15 cellular contexts compared by ENCODE assay signal in genomic region chr11:40716344-40717178, GRCh38.
"Had no signal": no experiment of that assay in that cellular context is flagged by ENCODE, and none has a peak within 500 bp of the region (broad histone marks: within the 10 kb centered on the region; RNA-seq: fewer than 3 reads in every experiment).

No MANE protein-coding gene starts in this region.

- H3K27ac ChIP-seq: foreskin keratinocyte, testis had no signal

- H3K4me1 ChIP-seq: foreskin keratinocyte, testis had no signal

- DNase-seq: activated CD4-positive, alpha-beta memory T cell treated with anti-CD3 and anti-CD28 coated beads, Interleukin-2, amount 10 ng/mL, durations not matched to agents 7 days and 5 days; activated CD4-positive, alpha-beta T cell treated with anti-CD3 and anti-CD28 coated beads for 48 hours; activated effector memory CD4-positive, alpha-beta T cell treated with Interleukin-2 at 50 U/mL for 16 hours; activated naive CD4-positive, alpha-beta T cell treated with anti-CD3 and anti-CD28 coated beads for 36 hours; activated naive CD8-positive, alpha-beta T cell treated with anti-CD3 and anti-CD28 coated beads, Interleukin-2, amount 10 ng/mL, durations not matched to agents 7 days and 5 days; activated T-cell treated with anti-CD3 and anti-CD28 coated beads, Interleukin-2, amount 50 U/mL, for 72 hours; amygdala; effector CD4-positive, alpha-beta T cell; foreskin keratinocyte; nephron progenitor cell; stimulated activated CD4-positive, alpha-beta T cell treated with anti-CD3 and anti-CD28 coated beads, Interleukin-4, amount 100 ng/mL, for 1 hour; stimulated activated naive CD4-positive, alpha-beta T cell; T1000; testis; trophoblast cell had no signal

- H3K4me3 ChIP-seq: testis had no signal

- H3K27me3 ChIP-seq: foreskin keratinocyte, testis had no signal

- H3K9me3 ChIP-seq: testis had no signal
